ENCODE assay signal across 18 cellular contexts in the genomic region with DNA sequence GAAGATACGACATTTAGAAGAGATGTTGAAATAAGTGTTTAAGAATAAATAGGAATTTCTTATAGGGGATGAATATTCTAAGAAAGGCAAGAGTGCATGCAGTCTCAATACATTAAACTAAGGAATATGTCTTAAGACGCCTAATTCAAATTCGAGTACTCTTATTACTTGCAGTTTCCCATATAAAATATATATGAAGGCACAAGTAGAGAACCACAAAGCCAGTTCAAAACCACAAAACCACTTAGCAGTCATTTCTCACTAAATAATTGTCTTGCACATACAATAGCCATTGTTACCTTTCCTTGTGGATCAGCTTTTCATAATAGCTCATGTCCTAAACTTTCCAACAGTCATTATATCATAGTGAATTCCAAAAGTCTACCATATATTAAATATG.
"Had no signal": no experiment of that assay in that cellular context is flagged by ENCODE, and none has a peak within 500 bp of the region (broad histone marks: within the 10 kb centered on the region; RNA-seq: fewer than 3 reads in every experiment).

No MANE protein-coding gene starts in this region.

- H3K27ac ChIP-seq: esophagus muscularis mucosa, gastroesophageal sphincter, heart left ventricle, left lung, sigmoid colon, spleen, VCaP had no signal

- ATAC-seq: gastroesophageal sphincter; heart left ventricle; left lung; stimulated activated memory B cell treated with anti-CD40 and anti-IgM and Interleukin-4, amounts not matched to agents 10 μg/mL and 1 μg/mL and 100 μg/mL, for 72 hours had no signal

- H3K36me3 ChIP-seq: esophagus muscularis mucosa, sigmoid colon had no signal

- H3K27me3 ChIP-seq: esophagus muscularis mucosa, gastroesophageal sphincter, heart left ventricle, left lung, sigmoid colon, spleen had no signal

- H3K27ac Mint-ChIP-seq: stimulated activated memory B cell treated with anti-CD40 and anti-IgM and Interleukin-4, amounts not matched to agents 10 μg/mL and 1 μg/mL and 100 μg/mL, for 72 hours had no signal

- DNase-seq: activated CD4-positive, alpha-beta T cell treated with anti-CD3 and anti-CD28 coated beads, Interleukin-2, amount 50 U/mL, for 4 hours; activated CD4-positive, CD25-positive, alpha-beta regulatory T cell treated with anti-CD3 and anti-CD28 coated beads, Interleukin-2, amount 50 U/mL, for 72 hours; activated naive CD4-positive, alpha-beta T cell; dermis blood vessel endothelial cell; effector memory CD4-positive, alpha-beta T cell; heart left ventricle; left lung; occipital lobe; posterior cingulate gyrus; sigmoid colon; spleen; stimulated activated CD4-positive, alpha-beta T cell treated with anti-CD3 and anti-CD28 coated beads, Interleukin-4, amount 100 ng/mL, for 4 hours had no signal

- FAIRE-seq: endothelial cell of umbilical vein, urothelium cell line had no signal

- H3K27me3 Mint-ChIP-seq: stimulated activated memory B cell treated with anti-CD40 and anti-IgM and Interleukin-4, amounts not matched to agents 10 μg/mL and 1 μg/mL and 100 μg/mL, for 72 hours had no signal

- H3K4me3 ChIP-seq: esophagus muscularis mucosa, gastroesophageal sphincter, heart left ventricle, left lung, sigmoid colon, spleen had no signal

- H3K4me3 Mint-ChIP-seq: stimulated activated memory B cell treated with anti-CD40 and anti-IgM and Interleukin-4, amounts not matched to agents 10 μg/mL and 1 μg/mL and 100 μg/mL, for 72 hours had no signal

- H3K9me3 Mint-ChIP-seq: stimulated activated memory B cell treated with anti-CD40 and anti-IgM and Interleukin-4, amounts not matched to agents 10 μg/mL and 1 μg/mL and 100 μg/mL, for 72 hours had no signal
